Comparison of ENCODE assay signal across 19 cellular contexts in genomic region chr10:88545359-88545758, GRCh38. TPM values are rescaled to one million over a fixed set of nuclear protein-coding genes. Genes with fewer than 3 reads are reported as not detected.
DNase-seq lines count a peak whose midpoint lies in the region; ATAC-seq, FAIRE-seq and TF ChIP-seq lines count a peak whose summit lies in the region.
"Had no signal": no experiment of that assay in that cellular context is flagged by ENCODE, and none has a peak within 500 bp of the region (broad histone marks: within the 10 kb centered on the region; RNA-seq: fewer than 3 reads in every experiment).

No MANE protein-coding gene starts in this region.

- H3K27ac Mint-ChIP-seq in nephron = peak overlapping the region in 2 of 3 experiments; percentile 10 to 60
- no peak overlapping the region for H3K27ac Mint-ChIP-seq in stimulated activated effector memory CD8-positive, alpha-beta T cell treated with anti-CD3 and anti-CD28 coated beads, Interleukin-12 subunit alpha, Interleukin-12 subunit beta, amount 100 ng/mL, for 72 hours
- H3K27ac Mint-ChIP-seq: CD4-positive, CD25-positive, alpha-beta regulatory T cell; CD8-positive, alpha-beta memory T cell; H9 had no signal

- H3K27ac ChIP-seq in HEK293 (ENCODE audit: extremely low read depth, low read depth, low read length) = no peak overlapping the region
- H3K27ac ChIP-seq: HL-60 had no signal

- no peak for TF ChIP-seq CTCF in HEK293 (tag by site-specific recombination; IDR thresholded peaks at IDR 0.05)
- no peak for TF ChIP-seq CTCF in choroid plexus epithelial cell (conservative IDR thresholded peaks at IDR 0.05; ENCODE audit: low read depth, low read length)
- no peak for TF ChIP-seq CTCF in nephron (IDR thresholded peaks at IDR 0.05; ENCODE audit: unreplicated experiment in 3 of 3)

- POLR2A ChIA-PET in HEK293 (lab: Yijun Ruan, JAX) = no interaction called here

- H3K9me3 Mint-ChIP-seq in nephron = no peaks in the 10 kb centered on the region
- H3K9me3 Mint-ChIP-seq in stimulated activated effector memory CD8-positive, alpha-beta T cell treated with anti-CD3 and anti-CD28 coated beads, Interleukin-12 subunit alpha, Interleukin-12 subunit beta, amount 100 ng/mL, for 72 hours = no peaks in the 10 kb centered on the region
- H3K9me3 Mint-ChIP-seq: CD4-positive, CD25-positive, alpha-beta regulatory T cell; CD8-positive, alpha-beta memory T cell; H9 had no signal

- peak; percentile 43 for FAIRE-seq in GM12891 (lab: Jason Lieb, UNC)
- FAIRE-seq: H1 had no signal

- H3K27me3 Mint-ChIP-seq in nephron (ENCODE audit: low read depth) = no peaks in the 10 kb centered on the region
- H3K27me3 Mint-ChIP-seq: CD4-positive, CD25-positive, alpha-beta regulatory T cell; CD8-positive, alpha-beta memory T cell had no signal

- H3K4me1 Mint-ChIP-seq in nephron = peaks cover 39% of the 10 kb centered on the region
- no peaks in the 10 kb centered on the region for H3K4me1 Mint-ChIP-seq in stimulated activated effector memory CD8-positive, alpha-beta T cell treated with anti-CD3 and anti-CD28 coated beads, Interleukin-12 subunit alpha, Interleukin-12 subunit beta, amount 100 ng/mL, for 72 hours
- H3K4me1 Mint-ChIP-seq: CD8-positive, alpha-beta memory T cell had no signal

- no peaks in the 10 kb centered on the region for H3K9me3 ChIP-seq in HEK293 (ENCODE audit: control insufficient read depth, insufficient read depth, low read depth, low read length)
- H3K9me3 ChIP-seq: BE2C had no signal

- H3K4me3 ChIP-seq in HEK293 (ENCODE audit: low read depth, low read length) = no peak overlapping the region
- no peak overlapping the region for H3K4me3 ChIP-seq in choroid plexus epithelial cell (ENCODE audit: low read depth, low read length)

- H3K36me3 Mint-ChIP-seq in nephron (ENCODE audit: low read depth) = no peaks in the 10 kb centered on the region
- H3K36me3 Mint-ChIP-seq in stimulated activated effector memory CD8-positive, alpha-beta T cell treated with anti-CD3 and anti-CD28 coated beads, Interleukin-12 subunit alpha, Interleukin-12 subunit beta, amount 100 ng/mL, for 72 hours = no peaks in the 10 kb centered on the region

- ATAC-seq in HG03025 (IDR thresholded peaks at IDR 0.05; ENCODE audit: low FRiP score, unreplicated experiment) (no peak), GM21619 (IDR thresholded peaks at IDR 0.05; ENCODE audit: unreplicated experiment) (no peak)
- no peak for ATAC-seq in stimulated activated effector memory CD8-positive, alpha-beta T cell treated with anti-CD3 and anti-CD28 coated beads, Interleukin-12 subunit alpha, Interleukin-12 subunit beta, amount 100 ng/mL, for 72 hours

- no peaks in the 10 kb centered on the region for H3K36me3 ChIP-seq in HEK293 (ENCODE audit: control insufficient read depth in 2 of 2, insufficient read depth in 1 of 2, low read length in 2 of 2)
- H3K36me3 ChIP-seq: BE2C had no signal

- no peak for DNase-seq in GM12891 (ENCODE audit: insufficient read length, low spot score)
- peak; percentile 44 for DNase-seq in choroid plexus epithelial cell (ENCODE audit: low read depth)
- no peak for DNase-seq in DMS 273 treated with DMSO at 0.1 percent for 48 hours (lab: John Stamatoyannopoulos, UW)
- DNase-seq in stimulated activated effector memory CD8-positive, alpha-beta T cell treated with anti-CD3 and anti-CD28 coated beads, Interleukin-12 subunit alpha, Interleukin-12 subunit beta, amount 100 ng/mL, for 72 hours (ENCODE audit: low spot score in 2 of 2) = no peak
- DNase-seq: ACHN; BE2C; C1 segment of cervical spinal cord; CD4-positive, CD25-positive, alpha-beta regulatory T cell; CD8-positive, alpha-beta memory T cell; COR-L47; DMS79; GDM1; H9 had no signal

- H3K4me1 ChIP-seq in HEK293 (ENCODE audit: control insufficient read depth, insufficient read depth, low read length) = peaks cover 37% of the 10 kb centered on the region
- H3K4me1 ChIP-seq: BE2C had no signal

- CTCF ChIA-PET in HEK293 (lab: Yijun Ruan, JAX) = interaction anchor here (0.6 kb wide), 1 partner anchor 114 kb away, joined by 3 read pairs; no protein-coding TSS in a partner anchor

- no peak overlapping the region for H3K4me3 Mint-ChIP-seq in nephron
- H3K4me3 Mint-ChIP-seq in stimulated activated effector memory CD8-positive, alpha-beta T cell treated with anti-CD3 and anti-CD28 coated beads, Interleukin-12 subunit alpha, Interleukin-12 subunit beta, amount 100 ng/mL, for 72 hours = no peak overlapping the region
- H3K4me3 Mint-ChIP-seq: CD4-positive, CD25-positive, alpha-beta regulatory T cell; CD8-positive, alpha-beta memory T cell; H9 had no signal

- no peak for TF ChIP-seq POLR2A in GM12891 (IDR thresholded peaks at IDR 0.05; ENCODE audit: low read depth, low read length)

TF ChIP-seq in GM12891, 5 proteins besides CTCF, POLR2A, EP300 and RAD21:
- TF ChIP-seq PAX5 (IDR thresholded peaks at IDR 0.05; ENCODE audit: insufficient read depth, low read length, severe bottlenecking) (no peak), TAF1 (IDR thresholded peaks at IDR 0.05; ENCODE audit: low read depth, low read length) (no peak), POU2F2 (IDR thresholded peaks at IDR 0.05; ENCODE audit: low read depth, low read length) (no peak), SPI1 (IDR thresholded peaks at IDR 0.05; ENCODE audit: low read depth, low read length) (no peak), POLR2AphosphoS5 (IDR thresholded peaks at IDR 0.05; ENCODE audit: low read depth, low read length) (no peak)
TF ChIP-seq in GM12891: peak in this region for 0.

TF ChIP-seq in HEK293, 187 proteins besides CTCF, POLR2A, EP300 and RAD21 (continues in another document):
- TF ChIP-seq ZNF274 (IDR thresholded peaks at IDR 0.05; ENCODE audit: low read length) (no peak), ZNF274 (tag by site-specific recombination; IDR thresholded peaks at IDR 0.05; ENCODE audit: borderline replicate concordance) (no peak), BCL11B (tag by site-specific recombination; IDR thresholded peaks at IDR 0.05; ENCODE audit: low read depth) (no peak), ZNF140 (tag by site-specific recombination; IDR thresholded peaks at IDR 0.05) (no peak), ZNF175 (tag by site-specific recombination; IDR thresholded peaks at IDR 0.05) (no peak), ZNF10 (tag by site-specific recombination; IDR thresholded peaks at IDR 0.05) (no peak), ZNF785 (tag by site-specific recombination; IDR thresholded peaks at IDR 0.05) (no peak), PRDM10 (tag by site-specific recombination; IDR thresholded peaks at IDR 0.05) (peak; percentile 46; the same call in 1 of the 2 replicates), KLF9 (tag by site-specific recombination; IDR thresholded peaks at IDR 0.05; ENCODE audit: low read depth) (no peak), GFI1B (tag by site-specific recombination; IDR thresholded peaks at IDR 0.05) (no peak), SP7 (tag by site-specific recombination; IDR thresholded peaks at IDR 0.05) (no peak), ZNF571 (tag by site-specific recombination; IDR thresholded peaks at IDR 0.05) (no peak), ZNF560 (tag by site-specific recombination; IDR thresholded peaks at IDR 0.05; ENCODE audit: borderline replicate concordance) (no peak), ZEB2 (tag by site-specific recombination; IDR thresholded peaks at IDR 0.05) (no peak), ZNF585B (tag by site-specific recombination; IDR thresholded peaks at IDR 0.05) (no peak), ZNF558 (tag by site-specific recombination; IDR thresholded peaks at IDR 0.05) (no peak), ZNF624 (tag by site-specific recombination; IDR thresholded peaks at IDR 0.05) (no peak), ATF2 (tag by site-specific recombination; IDR thresholded peaks at IDR 0.05; ENCODE audit: low read depth) (no peak), ZNF626 (tag by site-specific recombination; IDR thresholded peaks at IDR 0.05) (no peak), ZNF335 (tag by site-specific recombination; conservative IDR thresholded peaks at IDR 0.05) (no peak), SP3 (tag by site-specific recombination; IDR thresholded peaks at IDR 0.05) (peak; percentile 62)

RNA-seq across cellular contexts. Expression of gene RNLS, which starts 37.8 kb away (rescaled TPM):
- polyA plus RNA-seq in GM12891 (2012; ENCODE audit: low read depth, missing spikeins) = 4.9 TPM

RNA-seq across cellular contexts. Expression of gene LIPJ, which starts 41.2 kb away (rescaled TPM):
- not detected for polyA plus RNA-seq in GM12891 (2012; ENCODE audit: low read depth, missing spikeins)
- polyA plus RNA-seq: CD4-positive, CD25-positive, alpha-beta regulatory T cell; CD8-positive, alpha-beta memory T cell; H1 had no signal
